10 cellular contexts compared by ENCODE assay signal in genomic region chr7:151228024-151228866, GRCh38. TPM values are rescaled to one million over a fixed set of nuclear protein-coding genes. Genes with fewer than 3 reads are reported as not detected.
DNase-seq lines count a peak whose midpoint lies in the region; ATAC-seq and TF ChIP-seq lines count a peak whose summit lies in the region.
"Had no signal": no experiment of that assay in that cellular context is flagged by ENCODE, and none has a peak within 500 bp of the region (broad histone marks: within the 10 kb centered on the region; RNA-seq: fewer than 3 reads in every experiment).

No MANE protein-coding gene starts in this region.

- ATAC-seq in HG02798 (IDR thresholded peaks at IDR 0.05; ENCODE audit: poor library complexity, unreplicated experiment) (no peak), HG02885 (IDR thresholded peaks at IDR 0.05; ENCODE audit: poor library complexity, unreplicated experiment) (no peak)

- peaks cover 44% of the 10 kb centered on the region for H3K36me3 ChIP-seq in SJSA1
- peaks cover 10 to 22% (median 15%) of the 10 kb centered on the region in 4 donors for H3K36me3 ChIP-seq in sigmoid colon

- peaks cover 25% of the 10 kb centered on the region for H3K4me1 ChIP-seq in SJSA1 (replicated peaks)
- peaks cover 0 to 42% (median 31%) of the 10 kb centered on the region in 4 donors for H3K4me1 ChIP-seq in sigmoid colon

- H3K4me3 ChIP-seq in GM08714 (ENCODE audit: low read length) (peak overlapping the region; percentile 73), SJSA1 (peak overlapping the region; percentile 57), fibroblast of mammary gland (ENCODE audit: control insufficient read depth, low read depth, low read length) (peak overlapping the region; percentile 93), sigmoid colon (peak overlapping the region; percentile 38 to 91 (median 81))

- no peak for TF ChIP-seq CTCF in fibroblast of mammary gland (conservative IDR thresholded peaks at IDR 0.05; ENCODE audit: control insufficient read depth, insufficient read depth, low read depth, low read length)
- no peak for TF ChIP-seq CTCF in sigmoid colon (IDR thresholded peaks at IDR 0.05)

- H3K27me3 ChIP-seq in SJSA1 (replicated peaks): no peaks in the 10 kb centered on the region
- no peaks in the 10 kb centered on the region for H3K27me3 ChIP-seq in sigmoid colon

- TF ChIP-seq POLR2A in sigmoid colon (IDR thresholded peaks at IDR 0.05): no peak

- intact Hi-C loops in sigmoid colon (cut with DNase I): no loop called here

- no peak for TF ChIP-seq EP300 in sigmoid colon (IDR thresholded peaks at IDR 0.05)

- WGBS in sigmoid colon, 2 donors: 23 to 66% methylated on average over 10 of the region's 10 CpGs

- H3K9me3 ChIP-seq in SJSA1 (replicated peaks): no peaks in the 10 kb centered on the region
- no peaks in the 10 kb centered on the region for H3K9me3 ChIP-seq in sigmoid colon

- H3K27ac ChIP-seq in SJSA1 (0 out of 2 replicates have a peak overlapping the region, but pooled peaks have one; percentile 8), sigmoid colon (peak overlapping the region; percentile 84 to 87 (median 84))

- DNase-seq in SJSA1 (ENCODE audit: low read depth in 1 of 2, low spot score in 2 of 2): no peak
- DNase-seq in fibroblast of mammary gland (ENCODE audit: low read depth): no peak
- DNase-seq in sigmoid colon: no peak
- no peak for DNase-seq in NCI-H2081 (lab: John Stamatoyannopoulos, UW)
- DNase-seq in NCI-H2107 treated with DMSO at 0.1 percent for 48 hours (lab: John Stamatoyannopoulos, UW; ENCODE audit: unreplicated experiment): no peak
- DNase-seq: stimulated activated CD4-positive, alpha-beta T cell treated with anti-CD3 and anti-CD28 coated beads, Interleukin-4, amount 100 ng/mL, for 24 hours had no signal

RNA-seq across cellular contexts. Expression of gene ABCF2, which starts 1.2 kb away (rescaled TPM):
- total RNA-seq in SJSA1 (2014; rRNA removed; shearing (Covaris generic)): 52.0 and 72.6 TPM in 2 replicates
- 10 to 100 TPM; 25.8 to 34.6 (median 30.2) TPM for total RNA-seq in sigmoid colon
- polyA plus RNA-seq in sigmoid colon: 10 to 100 TPM; 18.3 to 34.6 (median 19.8) TPM

RNA-seq across cellular contexts. Expression of gene CHPF2, which starts 4.0 kb away (rescaled TPM):
- 50.1 and 68.1 TPM in 2 replicates for total RNA-seq in SJSA1 (2014; rRNA removed; shearing (Covaris generic))
- total RNA-seq in sigmoid colon: 10 to 100 TPM; 14.3 to 36.3 (median 18.9) TPM
- polyA plus RNA-seq in sigmoid colon: 10 to 100 TPM in 1 of 3 donors, 1 to 10 TPM in 2; 5.4 to 27.9 (median 5.5) TPM

RNA-seq across cellular contexts. Expression of gene H2BK1, which starts 18.0 kb away (rescaled TPM):
- not detected in 2 replicates for total RNA-seq in SJSA1 (2014; rRNA removed; shearing (Covaris generic))
- not detected for total RNA-seq in sigmoid colon
- not detected for polyA plus RNA-seq in sigmoid colon
- total RNA-seq: activated CD8-positive, alpha-beta memory T cell treated with anti-CD3 and anti-CD28 coated beads for 36 hours had no signal

RNA-seq across cellular contexts. Expression of gene SMARCD3, which starts 20.2 kb away (rescaled TPM):
- total RNA-seq in SJSA1 (2014; rRNA removed; shearing (Covaris generic)): 20.9 and 22.6 TPM in 2 replicates
- total RNA-seq in sigmoid colon: 10 to 100 TPM; 38.8 to 63.1 (median 51.6) TPM
- polyA plus RNA-seq in sigmoid colon: 10 to 100 TPM in 1 of 3 donors, 1 to 10 TPM in 2; 4.2 to 15.6 (median 9.5) TPM

RNA-seq across cellular contexts. Expression of gene ASB10, which starts 41.2 kb away (rescaled TPM):
- not detected in 2 replicates for total RNA-seq in SJSA1 (2014; rRNA removed; shearing (Covaris generic))
- not detected for total RNA-seq in sigmoid colon
- polyA plus RNA-seq in sigmoid colon: not detected
- total RNA-seq: activated CD8-positive, alpha-beta memory T cell treated with anti-CD3 and anti-CD28 coated beads for 36 hours had no signal
